ENCODE assay signal across 8 cellular contexts in the genomic region with DNA sequence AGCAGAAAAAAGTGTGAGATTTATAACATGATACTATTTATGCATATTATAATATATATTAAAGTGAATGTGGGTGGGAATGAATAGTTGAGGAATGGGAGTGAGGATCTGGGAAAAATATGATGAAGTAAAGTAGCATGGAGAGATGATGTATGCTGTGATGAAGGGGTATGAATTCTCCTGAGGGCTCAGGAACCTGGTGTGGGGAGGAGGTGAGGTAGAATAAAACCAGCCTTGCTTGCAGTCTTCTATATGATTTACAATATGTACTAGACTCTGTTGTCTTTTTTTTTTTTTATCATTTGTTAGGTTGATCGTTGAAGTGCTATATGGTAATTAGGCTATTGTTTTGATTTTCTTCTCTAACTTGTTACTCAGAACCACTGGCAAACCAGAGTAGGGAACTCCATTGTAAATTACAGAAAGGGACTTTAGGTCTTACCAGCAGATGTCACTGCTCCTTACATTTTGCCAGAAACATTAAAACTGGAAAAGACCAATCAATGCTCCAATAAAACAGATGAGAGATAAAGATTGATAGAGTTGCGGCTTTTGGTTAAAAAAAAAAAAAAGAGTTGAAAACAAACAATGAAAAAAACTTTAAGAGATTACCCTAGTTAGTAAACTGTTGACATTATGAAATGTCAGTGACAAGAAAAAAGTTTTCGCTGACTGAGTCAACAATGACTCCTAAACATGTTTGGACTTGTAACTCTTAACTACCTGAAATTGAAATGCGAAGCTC. TPM values are rescaled to one million over a fixed set of nuclear protein-coding genes. Genes with fewer than 3 reads are reported as not detected.
DNase-seq lines count a peak whose midpoint lies in the region; ATAC-seq and TF ChIP-seq lines count a peak whose summit lies in the region.

No MANE protein-coding gene starts in this region.

- peaks cover 9% of the 10 kb centered on the region for H3K4me1 Mint-ChIP-seq in Caco-2 (ENCODE audit: low read depth, unreplicated experiment)

- POLR2A ChIA-PET in Caco-2 (lab: Charles Lee): no interaction called here

- ATAC-seq in Right ventricle myocardium superior (ENCODE audit: poor library complexity) (peak; percentile 61), HG03460 (IDR thresholded peaks at IDR 0.05; ENCODE audit: unreplicated experiment) (no peak), GM19324 (IDR thresholded peaks at IDR 0.05; ENCODE audit: low FRiP score, unreplicated experiment) (no peak)

- H3K9me3 ChIP-seq in Caco-2: no peaks in the 10 kb centered on the region

- no peaks in the 10 kb centered on the region for H3K36me3 Mint-ChIP-seq in Caco-2 (ENCODE audit: insufficient read depth, unreplicated experiment)

- H3K4me1 ChIP-seq in Caco-2: no peaks in the 10 kb centered on the region

- no peaks in the 10 kb centered on the region for H3K36me3 ChIP-seq in Caco-2 (ENCODE audit: control insufficient read depth, insufficient read depth, low read length)

- no peaks in the 10 kb centered on the region for H3K27me3 ChIP-seq in Caco-2 (replicated peaks; ENCODE audit: control insufficient read depth, insufficient read depth, low read length)

- intact Hi-C loops in Caco-2 (cut with micrococcal nuclease; ENCODE audit: unreplicated experiment) (loop anchor here (1.0 to 2.0 kb wide), 3 partner anchors 173 to 261 kb away; no protein-coding TSS in a partner anchor), Right ventricle myocardium superior (cut with DNase I) (loop anchor here (5.0 to 10.0 kb wide), 2 partner anchors 177 to 255 kb away; no protein-coding TSS in a partner anchor)

- DNase-seq in Caco-2: peak in 1 of 2 experiments; percentile 37
- DNase-seq in HT1080 (ENCODE audit: low read depth): peak; percentile 57
- DNase-seq in SW480 (ENCODE audit: low spot score): peak; percentile 39
- DNase-seq in Right ventricle myocardium superior: no peak
- peak; percentile 18 for DNase-seq in skeletal muscle cell (ENCODE audit: low read depth)
- DNase-seq in HK-2 (ENCODE audit: unreplicated experiment): no peak

- CTCF ChIA-PET in Caco-2 (lab: Charles Lee): interaction anchor here (0.6 to 2.4 kb wide), 8 partner anchors 89 to 640 kb away, joined by 3 to 12 read pairs (median 4); partner anchors contain the start of gene TMX1

- H3K4me3 Mint-ChIP-seq in Caco-2 (ENCODE audit: unreplicated experiment): peak overlapping the region; percentile 30

- H3K27ac Mint-ChIP-seq in Caco-2 (ENCODE audit: unreplicated experiment): no peak overlapping the region

- TF ChIP-seq CTCF in Caco-2 (IDR thresholded peaks at IDR 0.05; ENCODE audit: insufficient read depth in 1 of 2, low read depth in 1 of 2, low read length in 1 of 2, severe bottlenecking in 1 of 2, unreplicated experiment in 1 of 2): peak; percentile 52 to 55

- H3K27me3 Mint-ChIP-seq in Caco-2 (ENCODE audit: insufficient read depth, unreplicated experiment): no peaks in the 10 kb centered on the region

- no peak overlapping the region for H3K4me3 ChIP-seq in Caco-2 (ENCODE audit: low read depth, low read length)
- no peak overlapping the region for H3K4me3 ChIP-seq in skeletal muscle cell (ENCODE audit: low read depth, low read length)

- BruUV-seq in Caco-2 (replicated peaks; lab: Mats Ljungman, UMichigan): no TSS peak

- no peaks in the 10 kb centered on the region for H3K9me3 Mint-ChIP-seq in Caco-2 (ENCODE audit: unreplicated experiment)

RNA-seq across cellular contexts. Expression of gene ATL1, which starts 39.9 kb away (rescaled TPM):
- total RNA-seq in Caco-2 (2022) (1.1 and 1.2 TPM in 2 replicates), Right ventricle myocardium superior (0.89 TPM)
- total RNA-seq in HT1080 (2014; rRNA removed; shearing (Covaris generic)): 0.48 and 0.70 TPM in 2 replicates
- 0.50 and 1.6 TPM in 2 replicates for polyA plus RNA-seq in HT1080 (2015; cell fraction: cytosol; rRNA removed)
- polyA plus RNA-seq in HT1080 (2015; cell fraction: nucleus; rRNA removed): 0.34 and 0.87 TPM in 2 replicates

Comparison
In these comparisons a context has a peak if more than half of its experiments do, and no peak if none do; other contexts are left out.
1. DNase-seq: peak in HT1080 (single experiment), SW480 (single experiment) and skeletal muscle cell (single experiment); none in Right ventricle myocardium superior (single experiment) and HK-2 (single experiment).